Comparison of ENCODE assay signal across 22 cellular contexts in genomic region chr1:204194080-204194479, GRCh38. TPM values are rescaled to one million over a fixed set of nuclear protein-coding genes. Genes with fewer than 3 reads are reported as not detected.
"Had no signal": no experiment of that assay in that cellular context is flagged by ENCODE, and none has a peak within 500 bp of the region (broad histone marks: within the 10 kb centered on the region; RNA-seq: fewer than 3 reads in every experiment).

No MANE protein-coding gene starts in this region.

- DNase-seq: effector CD4-positive, alpha-beta T cell; endodermal cell; foreskin melanocyte; natural killer cell; posterior cingulate gyrus; sigmoid colon; stimulated activated CD4-positive, alpha-beta T cell treated with anti-CD3 and anti-CD28 coated beads, Interleukin-2, amount 100 ng/mL, for 48 hours; stimulated activated naive CD4-positive, alpha-beta T cell treated with Interleukin-2 at 50 U/mL for 16 hours; thyroid gland; uterus had no signal

- H3K4me3 ChIP-seq: coronary artery, hepatocyte, right atrium auricular region, sigmoid colon, skin epidermis, suprapubic skin, thyroid gland, uterus had no signal

- ATAC-seq: natural killer cell had no signal

- H3K36me3 ChIP-seq: right atrium auricular region, sigmoid colon, suprapubic skin, thyroid gland, uterus had no signal

- H3K27me3 ChIP-seq: hepatocyte, right atrium auricular region, thyroid gland, uterus had no signal

- H3K27ac ChIP-seq: coronary artery, hepatocyte, right atrium auricular region, sigmoid colon, skin epidermis, suprapubic skin, thyroid gland, uterus had no signal

- H3K9me3 ChIP-seq: right atrium auricular region, sigmoid colon, suprapubic skin, thyroid gland, uterus had no signal

RNA-seq across cellular contexts. Expression of gene KISS1, which starts 2.2 kb away (rescaled TPM):
- total RNA-seq: endodermal cell, lower leg skin, mucosa of gallbladder, natural killer cell, neural crest cell, osteocyte, right atrium auricular region, sigmoid colon, suprapubic skin, thyroid gland, uterus had no signal

RNA-seq across cellular contexts. Expression of gene GOLT1A, which starts 19.7 kb away (rescaled TPM):
- total RNA-seq: myocyte, natural killer cell, neural crest cell, osteocyte, right atrium auricular region, sigmoid colon, suprapubic skin had no signal

RNA-seq across cellular contexts. Expression of gene REN, which starts 27.9 kb away (rescaled TPM):
- total RNA-seq: dermis microvascular lymphatic vessel endothelial cell, endodermal cell, mesothelial cell of epicardium, mucosa of gallbladder, myocyte, natural killer cell, neural crest cell, osteocyte, sigmoid colon, thyroid gland had no signal
